ENCODE assay signal across 25 cellular contexts in the genomic region with DNA sequence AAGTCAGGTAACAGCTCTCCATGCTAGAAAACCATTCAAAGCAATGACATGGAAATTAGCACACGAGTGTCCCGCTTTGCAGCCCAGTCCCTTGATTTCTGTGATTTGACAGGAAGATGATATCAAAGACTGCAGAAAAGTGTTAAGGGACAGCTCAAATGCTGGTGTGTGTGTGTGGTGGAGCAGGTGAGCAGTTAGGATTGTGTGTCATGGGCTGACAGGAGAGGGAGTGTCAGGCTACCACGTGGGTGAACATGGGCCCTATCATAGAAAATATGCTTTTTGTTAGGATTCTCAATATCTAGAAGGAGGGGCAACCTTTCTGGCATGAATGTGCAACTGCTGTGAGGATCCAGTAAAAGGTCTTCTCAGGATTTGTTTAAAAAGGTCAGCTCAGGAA.
"Had no signal": no experiment of that assay in that cellular context is flagged by ENCODE, and none has a peak within 500 bp of the region (broad histone marks: within the 10 kb centered on the region; RNA-seq: fewer than 3 reads in every experiment).

No MANE protein-coding gene starts in this region.

- H3K4me3 Mint-ChIP-seq: activated CD8-positive, alpha-beta T cell treated with anti-CD3 and anti-CD28 coated beads, Interleukin-2, amount 10 ng/mL, durations not matched to agents 7 days and 5 days; activated naive CD4-positive, alpha-beta T cell treated with anti-CD3 and anti-CD28 coated beads, Interleukin-2, amount 50 U/mL, for 24 hours; central memory CD8-positive, alpha-beta T cell had no signal

- ATAC-seq: activated CD8-positive, alpha-beta T cell treated with anti-CD3 and anti-CD28 coated beads, Interleukin-2, amount 10 ng/mL, durations not matched to agents 7 days and 5 days; body of pancreas had no signal

- H3K9me2 ChIP-seq: SK-N-SH had no signal

- H3K27ac Mint-ChIP-seq: activated CD8-positive, alpha-beta T cell treated with anti-CD3 and anti-CD28 coated beads, Interleukin-2, amount 10 ng/mL, durations not matched to agents 7 days and 5 days; activated naive CD4-positive, alpha-beta T cell treated with anti-CD3 and anti-CD28 coated beads, Interleukin-2, amount 50 U/mL, for 24 hours had no signal

- H3K36me3 ChIP-seq: ascending aorta, MG63, Peyer's patch, SJCRH30 had no signal

- H3K4me2 ChIP-seq: SK-N-SH had no signal

- DNase-seq: activated CD4-positive, alpha-beta T cell treated with anti-CD3 and anti-CD28 coated beads for 48 hours; activated CD4-positive, alpha-beta T cell treated with anti-CD3 and anti-CD28 coated beads, Interleukin-2, amount 50 U/mL, for 4 hours; activated CD4-positive, CD25-positive, alpha-beta regulatory T cell; activated CD8-positive, alpha-beta memory T cell treated with anti-CD3 and anti-CD28 coated beads, Interleukin-2, amount 50 U/mL, for 48 hours; activated CD8-positive, alpha-beta T cell treated with anti-CD3 and anti-CD28 coated beads, Interleukin-2, amount 10 ng/mL, durations not matched to agents 7 days and 5 days; activated naive CD4-positive, alpha-beta T cell; activated T-cell treated with anti-CD3 and anti-CD28 coated beads, Interleukin-2, amount 50 U/mL, for 1 hour; body of pancreas; MG63; MV-4-11; NCI-H1092 treated with DMSO at 0.1 percent for 48 hours; NCI-H1417 treated with DMSO at 0.1 percent for 48 hours; NCI-H1694; NCI-H2029; NCI-H2171 treated with DMSO at 0.1 percent for 48 hours; Peyer's patch; Right ventricle myocardium superior; SK-N-SH; T-helper 1 cell had no signal

- H3K9me3 ChIP-seq: ascending aorta, body of pancreas, MG63, Peyer's patch, SJCRH30, SK-N-SH had no signal

- H3K9me3 Mint-ChIP-seq: activated naive CD4-positive, alpha-beta T cell treated with anti-CD3 and anti-CD28 coated beads, Interleukin-2, amount 50 U/mL, for 24 hours; central memory CD8-positive, alpha-beta T cell had no signal

- H3K27me3 ChIP-seq: ascending aorta, body of pancreas, MG63, Peyer's patch, SJCRH30 had no signal

- H3K4me1 ChIP-seq: ascending aorta, body of pancreas, Peyer's patch, SJCRH30 had no signal

- H3K4me3 ChIP-seq: ascending aorta, body of pancreas, MG63, Peyer's patch, SJCRH30 had no signal

- H3K27me3 Mint-ChIP-seq: activated naive CD4-positive, alpha-beta T cell treated with anti-CD3 and anti-CD28 coated beads, Interleukin-2, amount 50 U/mL, for 24 hours; central memory CD8-positive, alpha-beta T cell had no signal

- H3K27ac ChIP-seq: ascending aorta, body of pancreas, Peyer's patch, RWPE1, SJCRH30, VCaP had no signal

- H3K4me1 Mint-ChIP-seq: activated naive CD4-positive, alpha-beta T cell treated with anti-CD3 and anti-CD28 coated beads, Interleukin-2, amount 50 U/mL, for 24 hours; central memory CD8-positive, alpha-beta T cell had no signal
